ENCODE assay signal across 9 cellular contexts in the genomic region with DNA sequence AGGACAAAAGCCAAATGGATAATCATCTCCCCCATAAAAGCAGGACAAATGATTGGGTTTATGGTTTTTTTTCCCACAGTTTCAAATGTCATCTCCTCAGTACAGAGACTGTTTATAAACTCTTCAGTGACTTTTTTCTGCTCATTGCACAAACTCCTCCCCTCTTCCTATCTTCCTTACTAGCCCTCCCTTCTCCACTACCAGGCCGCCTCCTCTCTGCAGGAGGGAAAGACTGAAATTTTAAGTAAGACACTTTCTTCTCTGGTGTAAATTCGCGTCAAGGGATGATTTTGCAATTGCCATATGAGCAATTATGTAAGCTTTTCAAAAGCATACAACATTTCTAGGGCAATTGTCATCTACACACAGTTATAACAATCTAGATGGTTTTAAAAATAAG. TPM values are rescaled to one million over a fixed set of nuclear protein-coding genes. Genes with fewer than 3 reads are reported as not detected.
DNase-seq lines count a peak whose midpoint lies in the region; ATAC-seq and TF ChIP-seq lines count a peak whose summit lies in the region.
"Had no signal": no experiment of that assay in that cellular context is flagged by ENCODE, and none has a peak within 500 bp of the region (broad histone marks: within the 10 kb centered on the region; RNA-seq: fewer than 3 reads in every experiment).

No MANE protein-coding gene starts in this region.

- no peaks in the 10 kb centered on the region for H3K27me3 Mint-ChIP-seq in dendritic cell treated with granulocyte-macrophage colony-stimulating factor and Interleukin-4, amounts not matched to agents 40 ng/mL and 50 ng/mL, for 4 days
- H3K27me3 Mint-ChIP-seq in progenitor cell of endocrine pancreas, result no peaks in the 10 kb centered on the region
- H3K27me3 Mint-ChIP-seq: central memory CD8-positive, alpha-beta T cell had no signal

- H3K27ac Mint-ChIP-seq in dendritic cell treated with granulocyte-macrophage colony-stimulating factor and Interleukin-4, amounts not matched to agents 40 ng/mL and 50 ng/mL, for 4 days, result peak overlapping the region; percentile 1
- H3K27ac Mint-ChIP-seq in progenitor cell of endocrine pancreas, result peak overlapping the region; percentile 5

- no peaks in the 10 kb centered on the region for H3K9me3 Mint-ChIP-seq in dendritic cell treated with granulocyte-macrophage colony-stimulating factor and Interleukin-4, amounts not matched to agents 40 ng/mL and 50 ng/mL, for 4 days
- no peaks in the 10 kb centered on the region for H3K9me3 Mint-ChIP-seq in progenitor cell of endocrine pancreas (ENCODE audit: low read depth)
- H3K9me3 Mint-ChIP-seq: central memory CD8-positive, alpha-beta T cell had no signal

- ATAC-seq in GM21367 (IDR thresholded peaks at IDR 0.05; ENCODE audit: unreplicated experiment) (no peak), HG03159 (IDR thresholded peaks at IDR 0.05; ENCODE audit: unreplicated experiment) (no peak), HG03354 (IDR thresholded peaks at IDR 0.05; ENCODE audit: poor library complexity, severe bottlenecking, unreplicated experiment) (no peak)

- DNase-seq in GM04504 (ENCODE audit: low read depth) (peak; percentile 68), NCI-H2227 treated with DMSO at 0.1 percent for 48 hours (lab: John Stamatoyannopoulos, UW) (peak; percentile 38), progenitor cell of endocrine pancreas (ENCODE audit: low spot score, unreplicated experiment) (no peak), ecto neural progenitor cell (ENCODE audit: low spot score) (no peak)

- TF ChIP-seq CTCF in progenitor cell of endocrine pancreas (IDR thresholded peaks at IDR 0.05; ENCODE audit: unreplicated experiment), result no peak

- no peak overlapping the region for H3K4me3 Mint-ChIP-seq in dendritic cell treated with granulocyte-macrophage colony-stimulating factor and Interleukin-4, amounts not matched to agents 40 ng/mL and 50 ng/mL, for 4 days
- no peak overlapping the region for H3K4me3 Mint-ChIP-seq in progenitor cell of endocrine pancreas (ENCODE audit: low read depth)
- H3K4me3 Mint-ChIP-seq: central memory CD8-positive, alpha-beta T cell had no signal

- intact Hi-C loops in dendritic cell treated with granulocyte-macrophage colony-stimulating factor and Interleukin-4, amounts not matched to agents 40 ng/mL and 50 ng/mL, for 4 days (cut with micrococcal nuclease), result no loop called here

- no peaks in the 10 kb centered on the region for H3K36me3 Mint-ChIP-seq in dendritic cell treated with granulocyte-macrophage colony-stimulating factor and Interleukin-4, amounts not matched to agents 40 ng/mL and 50 ng/mL, for 4 days (ENCODE audit: low read depth)
- peaks cover 5% of the 10 kb centered on the region for H3K36me3 Mint-ChIP-seq in progenitor cell of endocrine pancreas (ENCODE audit: insufficient read depth)

- H3K4me1 Mint-ChIP-seq in dendritic cell treated with granulocyte-macrophage colony-stimulating factor and Interleukin-4, amounts not matched to agents 40 ng/mL and 50 ng/mL, for 4 days (ENCODE audit: low read depth), result peaks cover 54% of the 10 kb centered on the region
- H3K4me1 Mint-ChIP-seq in progenitor cell of endocrine pancreas (ENCODE audit: low read depth), result peaks cover 59% of the 10 kb centered on the region

RNA-seq across cellular contexts. Expression of a gene that starts 37.0 kb away (rescaled TPM):
- total RNA-seq in progenitor cell of endocrine pancreas, result 162 and 164 TPM in 2 replicates

Comparison
In these comparisons a context has a peak if more than half of its experiments do, and no peak if none do; other contexts are left out.
1. DNase-seq: peak in GM04504 (single experiment) and NCI-H2227 treated with DMSO at 0.1 percent for 48 hours (single experiment); none in progenitor cell of endocrine pancreas (single experiment) and ecto neural progenitor cell (single experiment).